In genomic region chr11:117217141-117217609, GRCh38 we compare ENCODE assay signal across 9 cellular contexts. TPM values are rescaled to one million over a fixed set of nuclear protein-coding genes. Genes with fewer than 3 reads are reported as not detected.
A peak's percentile ranks its signal among the peaks of the same experiment; 100 is the strongest.
DNase-seq lines count a peak whose midpoint lies in the region; ATAC-seq and TF ChIP-seq lines count a peak whose summit lies in the region.
"Had no signal": no experiment of that assay in that cellular context is flagged by ENCODE, and none has a peak within 500 bp of the region (broad histone marks: within the 10 kb centered on the region; RNA-seq: fewer than 3 reads in every experiment).

No MANE protein-coding gene starts in this region.

- H3K4me3 ChIP-seq in body of pancreas (no peak overlapping the region), suprapubic skin (no peak overlapping the region)

- H3K27me3 Mint-ChIP-seq in activated naive CD4-positive, alpha-beta T cell treated with anti-CD3 and anti-CD28 coated beads for 36 hours (ENCODE audit: low read depth) = no peaks in the 10 kb centered on the region
- H3K27me3 Mint-ChIP-seq in activated naive CD4-positive, alpha-beta T cell treated with anti-CD3 and anti-CD28 coated beads, Interleukin-2, amount 10 ng/mL, durations not matched to agents 7 days and 5 days = no peaks in the 10 kb centered on the region
- H3K27me3 Mint-ChIP-seq in memory B cell = no peaks in the 10 kb centered on the region

- 82 to 91% methylated on average over 5 of the region's 5 CpGs for WGBS in body of pancreas, 2 donors
- WGBS in suprapubic skin = 64% methylated on average over 5 of the region's 5 CpGs

- peaks cover 45% of the 10 kb centered on the region for H3K36me3 Mint-ChIP-seq in activated naive CD4-positive, alpha-beta T cell treated with anti-CD3 and anti-CD28 coated beads for 36 hours (ENCODE audit: low read depth)
- H3K36me3 Mint-ChIP-seq in activated naive CD4-positive, alpha-beta T cell treated with anti-CD3 and anti-CD28 coated beads, Interleukin-2, amount 10 ng/mL, durations not matched to agents 7 days and 5 days = peaks cover 73% of the 10 kb centered on the region
- peaks cover 46% of the 10 kb centered on the region for H3K36me3 Mint-ChIP-seq in memory B cell

- no peak for TF ChIP-seq POLR2A in body of pancreas (IDR thresholded peaks at IDR 0.05)
- no peak for TF ChIP-seq POLR2A in suprapubic skin (IDR thresholded peaks at IDR 0.05)

- H3K9me3 Mint-ChIP-seq in activated naive CD4-positive, alpha-beta T cell treated with anti-CD3 and anti-CD28 coated beads for 36 hours = no peaks in the 10 kb centered on the region
- no peaks in the 10 kb centered on the region for H3K9me3 Mint-ChIP-seq in activated naive CD4-positive, alpha-beta T cell treated with anti-CD3 and anti-CD28 coated beads, Interleukin-2, amount 10 ng/mL, durations not matched to agents 7 days and 5 days
- no peaks in the 10 kb centered on the region for H3K9me3 Mint-ChIP-seq in memory B cell

- no peak for DNase-seq in activated naive CD4-positive, alpha-beta T cell treated with anti-CD3 and anti-CD28 coated beads for 36 hours
- DNase-seq in activated naive CD4-positive, alpha-beta T cell treated with anti-CD3 and anti-CD28 coated beads, Interleukin-2, amount 10 ng/mL, durations not matched to agents 7 days and 5 days = no peak
- no peak for DNase-seq in body of pancreas
- DNase-seq in memory B cell (ENCODE audit: low spot score in 2 of 2) = no peak
- DNase-seq in suprapubic skin (ENCODE audit: low spot score in 2 of 2) = peak in 1 of 2 donors; percentile 46
- DNase-seq in pons (ENCODE audit: low spot score) = no peak
- DNase-seq: foreskin fibroblast had no signal

- peak overlapping the region; percentile 51 for H3K27ac Mint-ChIP-seq in activated naive CD4-positive, alpha-beta T cell treated with anti-CD3 and anti-CD28 coated beads for 36 hours
- H3K27ac Mint-ChIP-seq in activated naive CD4-positive, alpha-beta T cell treated with anti-CD3 and anti-CD28 coated beads, Interleukin-2, amount 10 ng/mL, durations not matched to agents 7 days and 5 days = no peak overlapping the region
- peak overlapping the region; percentile 24 for H3K27ac Mint-ChIP-seq in memory B cell

- peaks cover 7% of the 10 kb centered on the region for H3K4me1 Mint-ChIP-seq in activated naive CD4-positive, alpha-beta T cell treated with anti-CD3 and anti-CD28 coated beads for 36 hours (ENCODE audit: low read depth)
- peaks cover 2% of the 10 kb centered on the region for H3K4me1 Mint-ChIP-seq in activated naive CD4-positive, alpha-beta T cell treated with anti-CD3 and anti-CD28 coated beads, Interleukin-2, amount 10 ng/mL, durations not matched to agents 7 days and 5 days
- H3K4me1 Mint-ChIP-seq in memory B cell = peaks cover 5% of the 10 kb centered on the region

- H3K4me1 ChIP-seq in body of pancreas (peaks cover 35% of the 10 kb centered on the region), suprapubic skin (peaks cover 31% of the 10 kb centered on the region)

- H3K27ac ChIP-seq in body of pancreas (peak overlapping the region in 2 of 4 donors; percentile 24 to 50), suprapubic skin (peak overlapping the region; percentile 84)

- intact Hi-C loops in activated naive CD4-positive, alpha-beta T cell treated with anti-CD3 and anti-CD28 coated beads for 36 hours (cut with micrococcal nuclease) = no loop called here
- intact Hi-C loops in body of pancreas (cut with DNase I) = loop anchor here (10.0 kb wide), 1 partner anchor 452 kb away; no protein-coding TSS in a partner anchor

- H3K9me3 ChIP-seq in body of pancreas = no peaks in the 10 kb centered on the region
- H3K9me3 ChIP-seq in suprapubic skin = no peaks in the 10 kb centered on the region

- peaks cover 0 to 9% of the 10 kb centered on the region in 2 donors for H3K36me3 ChIP-seq in body of pancreas (replicated peaks in 1 of 2; ENCODE audit: insufficient read depth in 1 of 2, low read depth in 2 of 2)
- peaks cover 84% of the 10 kb centered on the region for H3K36me3 ChIP-seq in suprapubic skin

- no peaks in the 10 kb centered on the region for H3K27me3 ChIP-seq in body of pancreas
- H3K27me3 ChIP-seq in suprapubic skin = no peaks in the 10 kb centered on the region

- no peak overlapping the region for H3K4me3 Mint-ChIP-seq in activated naive CD4-positive, alpha-beta T cell treated with anti-CD3 and anti-CD28 coated beads for 36 hours
- no peak overlapping the region for H3K4me3 Mint-ChIP-seq in activated naive CD4-positive, alpha-beta T cell treated with anti-CD3 and anti-CD28 coated beads, Interleukin-2, amount 10 ng/mL, durations not matched to agents 7 days and 5 days
- H3K4me3 Mint-ChIP-seq in memory B cell = no peak overlapping the region

- TF ChIP-seq CTCF in body of pancreas (IDR thresholded peaks at IDR 0.05) = no peak
- no peak for TF ChIP-seq CTCF in suprapubic skin (IDR thresholded peaks at IDR 0.05)

- TF ChIP-seq EP300 in suprapubic skin (IDR thresholded peaks at IDR 0.05) = no peak

- CTCF ChIA-PET in activated naive CD4-positive, alpha-beta T cell treated with anti-CD3 and anti-CD28 coated beads for 36 hours (lab: Charles Lee) = interaction anchor here (1.1 to 4.3 kb wide), 2 partner anchors 12 to 111 kb away, joined by 5 to 25 read pairs; no protein-coding TSS in a partner anchor
- CTCF ChIA-PET in activated naive CD4-positive, alpha-beta T cell treated with anti-CD3 and anti-CD28 coated beads, Interleukin-2, amount 10 ng/mL, durations not matched to agents 7 days and 5 days (lab: Charles Lee) = interaction anchor here (1.1 kb wide), 1 partner anchor 10 kb away, joined by 4 read pairs; no protein-coding TSS in a partner anchor

- ATAC-seq in body of pancreas (peak; percentile 16), memory B cell (ENCODE audit: low read depth) (no peak), HG02588 (IDR thresholded peaks at IDR 0.05; ENCODE audit: unreplicated experiment) (no peak), GM21381 (IDR thresholded peaks at IDR 0.05; ENCODE audit: unreplicated experiment) (no peak)

RNA-seq across cellular contexts. Expression of gene PCSK7, which starts 14.7 kb away (rescaled TPM):
- 10 to 100 TPM; 97.6 to 97.9 TPM for total RNA-seq in activated naive CD4-positive, alpha-beta T cell treated with anti-CD3 and anti-CD28 coated beads for 36 hours
- total RNA-seq in body of pancreas = 10 to 100 TPM; 25.9 to 86.0 TPM
- total RNA-seq in suprapubic skin = 100 to 1,000 TPM in 1 of 4 donors, 10 to 100 TPM in 3; 56.7 to 113 (median 73.3) TPM

RNA-seq across cellular contexts. Expression of gene RNF214, which starts 15.3 kb away (rescaled TPM):
- total RNA-seq in activated naive CD4-positive, alpha-beta T cell treated with anti-CD3 and anti-CD28 coated beads for 36 hours = 10 to 100 TPM; 14.0 to 14.4 TPM
- total RNA-seq in body of pancreas (10 to 100 TPM; 10.2 to 12.5 TPM), suprapubic skin (10 to 100 TPM in 3 of 4 donors, 1 to 10 TPM in 1; 6.7 to 22.9 (median 12.2) TPM)

RNA-seq across cellular contexts. Expression of gene TAGLN, which starts 18.0 kb away (rescaled TPM):
- 1 to 10 TPM; 2.1 to 2.2 TPM for total RNA-seq in activated naive CD4-positive, alpha-beta T cell treated with anti-CD3 and anti-CD28 coated beads for 36 hours
- 100 to 1,000 TPM; 124 to 372 TPM for total RNA-seq in body of pancreas
- total RNA-seq in suprapubic skin = 100 to 1,000 TPM; 190 to 216 (median 199) TPM

RNA-seq across cellular contexts. Expression of gene SIDT2, which starts 38.6 kb away (rescaled TPM):
- 10 to 100 TPM; 23.9 to 25.6 TPM for total RNA-seq in activated naive CD4-positive, alpha-beta T cell treated with anti-CD3 and anti-CD28 coated beads for 36 hours
- total RNA-seq in body of pancreas (10 to 100 TPM; 42.0 to 88.7 TPM), suprapubic skin (100 to 1,000 TPM in 1 of 4 donors, 10 to 100 TPM in 3; 42.6 to 130 (median 74.7) TPM)

Comparison
In these comparisons a context has a peak if more than half of its experiments do, and no peak if none do; other contexts are left out.
1. RNA of gene TAGLN, which starts 18.0 kb away (total RNA-seq): 124 to 372 TPM in body of pancreas and 190 to 216 TPM in suprapubic skin; 2.1 to 2.2 TPM in activated naive CD4-positive, alpha-beta T cell treated with anti-CD3 and anti-CD28 coated beads for 36 hours; every median in the first group is over 10 times any median in the second.